Comparison of ENCODE assay signal across 3 cellular contexts in genomic region chr5:15385037-15385436, GRCh38.
TF ChIP-seq lines count a peak whose summit lies in the region.

No MANE protein-coding gene starts in this region.

TF ChIP-seq in GM23338, 12 proteins besides CTCF, POLR2A, EP300 and RAD21:
- no peak for TF ChIP-seq ETS1 (IDR thresholded peaks at IDR 0.05)
- no peak for TF ChIP-seq POLR2AphosphoS5 (IDR thresholded peaks at IDR 0.05; ENCODE audit: low read depth)
- no peak for TF ChIP-seq ZNF114 (CRISPR knock-in tag; IDR thresholded peaks at IDR 0.05)
- no peak for TF ChIP-seq JUNB (IDR thresholded peaks at IDR 0.05; ENCODE audit: unreplicated experiment)
- TF ChIP-seq NANOG (IDR thresholded peaks at IDR 0.05; ENCODE audit: borderline replicate concordance) = no peak

TF ChIP-seq in IMR-90, 13 proteins besides CTCF, POLR2A, EP300 and RAD21 (continued from another document):
- no peak for TF ChIP-seq ELK1 (IDR thresholded peaks at IDR 0.05; ENCODE audit: borderline replicate concordance, low read depth, low read length)
TF ChIP-seq in IMR-90: peak in this region for 0.

TF ChIP-seq in WTC11, 78 proteins besides CTCF, POLR2A, EP300 and RAD21:
- no peak for TF ChIP-seq ZSCAN18 (CRISPR knock-in tag; IDR thresholded peaks at IDR 0.05)
- no peak for TF ChIP-seq E2F1 (CRISPR knock-in tag; IDR thresholded peaks at IDR 0.05)
- TF ChIP-seq NR3C1 (CRISPR knock-in tag; conservative IDR thresholded peaks at IDR 0.05; ENCODE audit: low read depth) = no peak
- no peak for TF ChIP-seq TCF7 (CRISPR knock-in tag; IDR thresholded peaks at IDR 0.05; ENCODE audit: low read depth)
- TF ChIP-seq MYBL2 (CRISPR knock-in tag; IDR thresholded peaks at IDR 0.05) = no peak
- no peak for TF ChIP-seq ZNF219 (CRISPR knock-in tag; IDR thresholded peaks at IDR 0.05; ENCODE audit: borderline replicate concordance)
- no peak for TF ChIP-seq PRDM15 (CRISPR knock-in tag; IDR thresholded peaks at IDR 0.05)
- no peak for TF ChIP-seq AFF4 (CRISPR knock-in tag; IDR thresholded peaks at IDR 0.05; ENCODE audit: borderline replicate concordance)
- no peak for TF ChIP-seq ZNF263 (CRISPR knock-in tag; IDR thresholded peaks at IDR 0.05; ENCODE audit: low read depth)
- TF ChIP-seq OVOL2 (CRISPR knock-in tag; IDR thresholded peaks at IDR 0.05; ENCODE audit: borderline replicate concordance) = no peak
- no peak for TF ChIP-seq NR1H2 (CRISPR knock-in tag; IDR thresholded peaks at IDR 0.05)
- no peak for TF ChIP-seq ZNF281 (CRISPR knock-in tag; IDR thresholded peaks at IDR 0.05)
- TF ChIP-seq ETV6 (CRISPR knock-in tag; IDR thresholded peaks at IDR 0.05) = no peak
- TF ChIP-seq MAX (CRISPR knock-in tag; IDR thresholded peaks at IDR 0.05) = no peak
- TF ChIP-seq CBFB (CRISPR knock-in tag; IDR thresholded peaks at IDR 0.05; ENCODE audit: low read depth) = no peak
